In the genomic region with DNA sequence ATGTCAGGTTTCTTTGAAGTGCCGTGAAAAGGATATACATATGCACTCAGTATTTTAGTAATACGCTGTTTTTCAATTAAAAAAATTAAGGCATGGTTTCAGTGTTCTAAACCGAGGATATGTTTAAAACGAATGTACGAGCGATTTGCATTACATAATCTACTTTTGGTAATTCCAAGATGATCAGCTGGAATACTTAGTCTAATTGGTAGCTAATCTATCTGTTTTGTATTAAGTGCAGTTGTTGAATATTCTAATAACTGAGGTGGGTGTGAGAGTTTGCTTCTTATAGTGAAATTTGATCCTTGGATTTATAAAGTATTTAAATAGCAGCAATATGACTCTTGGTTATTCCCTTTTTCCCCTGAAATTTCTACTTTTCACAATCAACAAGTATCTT, we compare ENCODE assay signal across 8 cellular contexts. TPM values are rescaled to one million over a fixed set of nuclear protein-coding genes. Genes with fewer than 3 reads are reported as not detected.
DNase-seq lines count a peak whose midpoint lies in the region; ATAC-seq, FAIRE-seq and TF ChIP-seq lines count a peak whose summit lies in the region.

No MANE protein-coding gene starts in this region.

- 1% methylated on average over 5 of the region's 6 CpGs for WGBS in HUES64

- H3K27me3 ChIP-seq in ACC112 (ENCODE audit: insufficient read depth, low read length) (no peaks in the 10 kb centered on the region), HUES64 (ENCODE audit: insufficient read depth, low read length) (peaks cover 17% of the 10 kb centered on the region), bronchial epithelial cell (ENCODE audit: control insufficient read depth, insufficient read depth, low read length) (no peaks in the 10 kb centered on the region), mucosa of rectum (ENCODE audit: control insufficient read depth in 2 of 2, insufficient read depth in 2 of 2, low read length in 2 of 2) (no peaks in the 10 kb centered on the region)

- H3K4me3 ChIP-seq in ACC112 (ENCODE audit: low read depth, low read length): peak overlapping the region; percentile 83
- peak overlapping the region; percentile 80 for H3K4me3 ChIP-seq in HUES64 (ENCODE audit: low read length)
- peak overlapping the region; percentile 94 for H3K4me3 ChIP-seq in bronchial epithelial cell (ENCODE audit: low read depth, low read length)
- H3K4me3 ChIP-seq in mucosa of rectum (ENCODE audit: low read length in 2 of 2): peak overlapping the region; percentile 89 to 93

- H2AFZ ChIP-seq in ACC112 (ENCODE audit: low read length, unreplicated experiment): peak overlapping the region; percentile 86

- H3K27ac ChIP-seq in ACC112 (ENCODE audit: low read depth, low read length) (no peak overlapping the region), HUES64 (ENCODE audit: low read depth, low read length) (peak overlapping the region; percentile 32; the same call in 1 of the 2 replicates), mucosa of rectum (ENCODE audit: low read depth in 2 of 2, low read length in 2 of 2) (no peak overlapping the region)

- DNase-seq in bronchial epithelial cell (ENCODE audit: low read depth) (peak; percentile 12), NOMO-1 (lab: John Stamatoyannopoulos, UW; ENCODE audit: unreplicated experiment in 2 of 2) (no peak), anterior cingulate cortex (lab: John Stamatoyannopoulos, UW) (no peak)

- FAIRE-seq in bronchial epithelial cell (lab: Jason Lieb, UNC): no peak

- ATAC-seq in GM18519 (IDR thresholded peaks at IDR 0.05; ENCODE audit: low FRiP score, unreplicated experiment) (no peak), GM21447 (IDR thresholded peaks at IDR 0.05; ENCODE audit: unreplicated experiment) (no peak)

- peak overlapping the region; percentile 86 for H3K9ac ChIP-seq in HUES64 (ENCODE audit: low read depth, low read length)
- H3K9ac ChIP-seq in mucosa of rectum (ENCODE audit: low read depth in 1 of 2, low read length in 2 of 2): peak overlapping the region; percentile 81 to 85

- peaks cover 51% of the 10 kb centered on the region for H3K79me2 ChIP-seq in ACC112 (ENCODE audit: control insufficient read depth, insufficient read depth, low read length, unreplicated experiment)

- H3K36me3 ChIP-seq in ACC112 (ENCODE audit: insufficient read depth, low read length) (no peaks in the 10 kb centered on the region), HUES64 (ENCODE audit: insufficient read depth, low read length) (no peaks in the 10 kb centered on the region), bronchial epithelial cell (ENCODE audit: control insufficient read depth, insufficient read depth, low read length) (no peaks in the 10 kb centered on the region), mucosa of rectum (ENCODE audit: control insufficient read depth in 2 of 2, insufficient read depth in 2 of 2, low read length in 2 of 2) (no peaks in the 10 kb centered on the region)

- no peak for TF ChIP-seq CTCF in bronchial epithelial cell (IDR thresholded peaks at IDR 0.05; ENCODE audit: insufficient read depth, low read length, severe bottlenecking)

- H3K4me1 ChIP-seq in ACC112 (ENCODE audit: control insufficient read depth, insufficient read depth, low read length, unreplicated experiment): peaks cover 20% of the 10 kb centered on the region
- H3K4me1 ChIP-seq in HUES64 (ENCODE audit: insufficient read depth, low read length): peaks cover 37% of the 10 kb centered on the region
- peaks cover 11 to 19% of the 10 kb centered on the region in 2 donors for H3K4me1 ChIP-seq in mucosa of rectum (ENCODE audit: control insufficient read depth in 2 of 2, insufficient read depth in 2 of 2, low read length in 2 of 2)

- no peaks in the 10 kb centered on the region for H3K9me3 ChIP-seq in HUES64 (ENCODE audit: insufficient read depth, low read depth, low read length)
- H3K9me3 ChIP-seq in mucosa of rectum (ENCODE audit: control insufficient read depth in 2 of 2, low read length in 2 of 2): no peaks in the 10 kb centered on the region

RNA-seq across cellular contexts. Expression of gene RNF2, which starts 1.3 kb away (rescaled TPM):
- 50.8 TPM for polyA plus RNA-seq in HUES64 (2013, experiment 1 of 2)
- 55.2 TPM for polyA plus RNA-seq in HUES64 (2013, experiment 2 of 2)
- 15.0 and 19.2 TPM in 2 replicates for total RNA-seq in bronchial epithelial cell
